ENCODE assay signal across 16 cellular contexts in the genomic region with DNA sequence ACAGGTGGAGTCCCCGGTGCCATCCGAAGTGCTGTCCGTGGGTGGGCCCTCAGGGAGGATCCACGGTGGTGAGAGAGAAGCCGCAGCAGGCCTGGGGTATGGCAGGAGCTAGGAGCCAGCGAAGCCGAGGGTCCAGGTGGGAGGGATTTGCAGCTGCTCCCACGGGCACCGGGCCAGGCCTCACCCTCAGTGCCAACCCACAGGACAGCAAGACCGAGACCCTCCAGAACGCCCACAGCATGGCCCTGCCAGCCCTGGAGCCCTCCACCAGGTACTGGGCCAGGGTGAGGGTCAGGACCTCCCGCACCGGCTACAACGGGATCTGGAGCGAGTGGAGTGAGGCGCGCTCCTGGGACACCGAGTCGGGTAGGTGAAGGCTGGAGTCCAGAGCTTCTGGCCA. TPM values are rescaled to one million over a fixed set of nuclear protein-coding genes. Genes with fewer than 3 reads are reported as not detected.
DNase-seq lines count a peak whose midpoint lies in the region; TF ChIP-seq lines count a peak whose summit lies in the region.
"Had no signal": no experiment of that assay in that cellular context is flagged by ENCODE, and none has a peak within 500 bp of the region (broad histone marks: within the 10 kb centered on the region; RNA-seq: fewer than 3 reads in every experiment).

No MANE protein-coding gene starts in this region.

- H2AK5ac ChIP-seq in H9 (ENCODE audit: insufficient read length, low read length) = no peak overlapping the region
- H2AK5ac ChIP-seq in trophoblast cell (ENCODE audit: low read length) = no peak overlapping the region
- H2AK5ac ChIP-seq in mesenchymal stem cell (ENCODE audit: low read length, severe bottlenecking) = no peak overlapping the region

- no peak overlapping the region for H3K9ac ChIP-seq in H9 (ENCODE audit: extremely low read depth, insufficient read length, low read length)
- no peak overlapping the region for H3K9ac ChIP-seq in trophoblast cell (ENCODE audit: low read length)
- no peak overlapping the region for H3K9ac ChIP-seq in mesenchymal stem cell (ENCODE audit: low read length)
- H3K9ac ChIP-seq: GM23248 had no signal

- H4K20me1 ChIP-seq in H9 (ENCODE audit: control insufficient read depth, insufficient read depth, insufficient read length) = no peaks in the 10 kb centered on the region

- no peaks in the 10 kb centered on the region for H3K4me1 ChIP-seq in H9 (ENCODE audit: insufficient read depth, low read length)
- peaks cover 0 to 5% of the 10 kb centered on the region in 2 experiments for H3K4me1 ChIP-seq in trophoblast cell (ENCODE audit: control insufficient read depth in 1 of 2, insufficient read depth in 2 of 2, low read length in 2 of 2)
- no peaks in the 10 kb centered on the region for H3K4me1 ChIP-seq in mesenchymal stem cell (ENCODE audit: control insufficient read depth, insufficient read depth, low read depth, low read length)
- H3K4me1 ChIP-seq: BE2C had no signal

- H3K4me2 ChIP-seq in H9 (ENCODE audit: insufficient read depth, insufficient read length, low read length) (no peak overlapping the region), trophoblast cell (ENCODE audit: low read length) (no peak overlapping the region), mesenchymal stem cell (ENCODE audit: low read length, poor library complexity, severe bottlenecking) (no peak overlapping the region)

- CTCF ChIA-PET in activated naive CD4-positive, alpha-beta T cell treated with anti-CD3 and anti-CD28 coated beads, Interleukin-2, amount 10 ng/mL, durations not matched to agents 7 days and 5 days (lab: Charles Lee) = no interaction called here

- no peaks in the 10 kb centered on the region for H3K79me1 ChIP-seq in H9 (ENCODE audit: insufficient read depth, low read depth, low read length, poor library complexity, severe bottlenecking)
- H3K79me1 ChIP-seq in trophoblast cell (ENCODE audit: low read length) = peaks cover 8% of the 10 kb centered on the region
- no peaks in the 10 kb centered on the region for H3K79me1 ChIP-seq in mesenchymal stem cell (replicated peaks; ENCODE audit: low read length, poor library complexity, severe bottlenecking)

- no peak overlapping the region for H3K18ac ChIP-seq in H9 (ENCODE audit: insufficient read length, low read depth, low read length)
- no peak overlapping the region for H3K18ac ChIP-seq in trophoblast cell (ENCODE audit: low read length)
- H3K18ac ChIP-seq in mesenchymal stem cell (ENCODE audit: low read depth in 1 of 2, low read length in 2 of 2) = no peak overlapping the region

- H3K9me3 ChIP-seq in H9 (ENCODE audit: control insufficient read depth, low read depth, low read length) = no peaks in the 10 kb centered on the region
- H3K9me3 ChIP-seq in trophoblast cell (ENCODE audit: insufficient read depth, low read depth, low read length) = peaks cover 3% of the 10 kb centered on the region
- H3K9me3 ChIP-seq in mesenchymal stem cell (ENCODE audit: control insufficient read depth, low read length) = no peaks in the 10 kb centered on the region
- H3K9me3 ChIP-seq: BE2C had no signal

- H3K4me3 ChIP-seq in trophoblast cell (ENCODE audit: low read depth, low read length) = no peak overlapping the region
- no peak overlapping the region for H3K4me3 ChIP-seq in mesenchymal stem cell (ENCODE audit: insufficient read depth in 1 of 2, low read depth in 1 of 2, low read length in 2 of 2)
- H3K4me3 ChIP-seq: GM23248 had no signal

- H3K27ac Mint-ChIP-seq in activated naive CD4-positive, alpha-beta T cell treated with anti-CD3 and anti-CD28 coated beads, Interleukin-2, amount 10 ng/mL, durations not matched to agents 7 days and 5 days = no peak overlapping the region
- no peak overlapping the region; a peak in 1 of 7 replicates for H3K27ac Mint-ChIP-seq in H9
- H3K27ac Mint-ChIP-seq: CD8-positive, alpha-beta T cell had no signal

- WGBS in H9 (ENCODE audit: extremely low coverage, insufficient read length, low lambda C conversion rate) = no CpG with 5 or more reads among the region's 19 CpGs
- no CpG with 5 or more reads among the region's 19 CpGs for WGBS in trophoblast cell (ENCODE audit: extremely low coverage, insufficient coverage, insufficient read length)
- 84% methylated on average over 19 of the region's 19 CpGs for WGBS in mesenchymal stem cell

- no peak overlapping the region for H3T11ph ChIP-seq in H9 (ENCODE audit: low read length)

- no peak for TF ChIP-seq CTCF in H9 (conservative IDR thresholded peaks at IDR 0.05)

- no peaks in the 10 kb centered on the region for H3K79me2 ChIP-seq in H9 (ENCODE audit: insufficient read depth, low read length)
- no peaks in the 10 kb centered on the region for H3K79me2 ChIP-seq in trophoblast cell (ENCODE audit: control insufficient read depth, insufficient read depth, low read length, poor library complexity)

- H3K27ac ChIP-seq in H9 (ENCODE audit: insufficient read length, low read depth, low read length) (no peak overlapping the region), trophoblast cell (ENCODE audit: low read depth, low read length) (no peak overlapping the region), mesenchymal stem cell (ENCODE audit: low read length, poor library complexity, severe bottlenecking) (no peak overlapping the region)
- H3K27ac ChIP-seq: GM23248 had no signal

- H3K14ac ChIP-seq in H9 (ENCODE audit: insufficient read depth, low read length) (no peak overlapping the region; the same call in 1 of the 2 replicates), trophoblast cell (ENCODE audit: low read length) (peak overlapping the region; percentile 17), mesenchymal stem cell (ENCODE audit: low read length in 2 of 2) (no peak overlapping the region)

- no peak overlapping the region for H3K56ac ChIP-seq in H9 (ENCODE audit: insufficient read length, low read depth, low read length)

- no peak overlapping the region for H2BK120ac ChIP-seq in H9 (ENCODE audit: low read depth, low read length, poor library complexity, severe bottlenecking)
- peak overlapping the region; percentile 28 for H2BK120ac ChIP-seq in trophoblast cell (ENCODE audit: insufficient read depth, low read length, poor library complexity)
- H2BK120ac ChIP-seq in mesenchymal stem cell (ENCODE audit: low read depth, low read length) = no peak overlapping the region

- H4K91ac ChIP-seq in H9 (ENCODE audit: insufficient read length, low read depth, low read length) (no peak overlapping the region), trophoblast cell (ENCODE audit: low read depth, low read length) (peak overlapping the region; percentile 6), mesenchymal stem cell (ENCODE audit: low read length) (no peak overlapping the region)

- H3K23ac ChIP-seq in H9 (ENCODE audit: insufficient read length, low read depth, low read length) (no peak overlapping the region), trophoblast cell (ENCODE audit: low read length) (no peak overlapping the region), mesenchymal stem cell (ENCODE audit: low read length in 2 of 2) (no peak overlapping the region)

- H2BK5ac ChIP-seq in H9 (ENCODE audit: insufficient read length, low read length) (no peak overlapping the region), trophoblast cell (ENCODE audit: low read depth, low read length, poor library complexity) (no peak overlapping the region), mesenchymal stem cell (ENCODE audit: low read depth, low read length, poor library complexity, severe bottlenecking) (no peak overlapping the region)

- H2AFZ ChIP-seq in H9 (ENCODE audit: low read length) = no peak overlapping the region
- H2AFZ ChIP-seq in trophoblast cell (ENCODE audit: insufficient read depth, low read length, poor library complexity) = no peak overlapping the region
- H2AFZ ChIP-seq in mesenchymal stem cell (ENCODE audit: low read depth, low read length) = no peak overlapping the region
- H2AFZ ChIP-seq: GM23248 had no signal

- no peaks in the 10 kb centered on the region for H3K36me3 Mint-ChIP-seq in activated naive CD4-positive, alpha-beta T cell treated with anti-CD3 and anti-CD28 coated beads, Interleukin-2, amount 10 ng/mL, durations not matched to agents 7 days and 5 days
- H3K36me3 Mint-ChIP-seq in H9 (ENCODE audit: insufficient read depth in 1 of 3, low read depth in 3 of 3) = no peaks in the 10 kb centered on the region
- H3K36me3 Mint-ChIP-seq: CD8-positive, alpha-beta T cell had no signal

- H3K9me3 Mint-ChIP-seq in activated naive CD4-positive, alpha-beta T cell treated with anti-CD3 and anti-CD28 coated beads, Interleukin-2, amount 10 ng/mL, durations not matched to agents 7 days and 5 days = no peaks in the 10 kb centered on the region
- no peaks in the 10 kb centered on the region for H3K9me3 Mint-ChIP-seq in H9
- H3K9me3 Mint-ChIP-seq: CD8-positive, alpha-beta T cell; IgD-negative memory B cell had no signal

- no peak overlapping the region for H4K5ac ChIP-seq in H9 (ENCODE audit: insufficient read length, low read depth, low read length)

- H3K27me3 Mint-ChIP-seq in activated naive CD4-positive, alpha-beta T cell treated with anti-CD3 and anti-CD28 coated beads, Interleukin-2, amount 10 ng/mL, durations not matched to agents 7 days and 5 days = peaks cover 8% of the 10 kb centered on the region
- H3K27me3 Mint-ChIP-seq in H9 (ENCODE audit: low read depth) = peaks cover 26% of the 10 kb centered on the region
- H3K27me3 Mint-ChIP-seq: IgD-negative memory B cell had no signal

- H3K4me1 Mint-ChIP-seq in activated naive CD4-positive, alpha-beta T cell treated with anti-CD3 and anti-CD28 coated beads, Interleukin-2, amount 10 ng/mL, durations not matched to agents 7 days and 5 days = no peaks in the 10 kb centered on the region
- H3K4me1 Mint-ChIP-seq in H9 = peaks cover 0 to 1% of the 10 kb centered on the region in 2 experiments; a peak in 1 of 4 replicates

- no peak overlapping the region for H3K4me3 Mint-ChIP-seq in activated naive CD4-positive, alpha-beta T cell treated with anti-CD3 and anti-CD28 coated beads, Interleukin-2, amount 10 ng/mL, durations not matched to agents 7 days and 5 days
- H3K4me3 Mint-ChIP-seq in H9 = no peak overlapping the region
- H3K4me3 Mint-ChIP-seq: CD14-positive monocyte; CD8-positive, alpha-beta T cell; IgD-negative memory B cell had no signal

- H3K36me3 ChIP-seq in trophoblast cell (ENCODE audit: control insufficient read depth in 1 of 2, insufficient read depth in 2 of 2, low read length in 2 of 2) (no peaks in the 10 kb centered on the region), mesenchymal stem cell (ENCODE audit: control insufficient read depth in 1 of 2, insufficient read depth in 2 of 2, low read depth in 1 of 2, low read length in 2 of 2) (no peaks in the 10 kb centered on the region)
- H3K36me3 ChIP-seq: BE2C had no signal

- peak; percentile 16 for DNase-seq in activated naive CD4-positive, alpha-beta T cell treated with anti-CD3 and anti-CD28 coated beads, Interleukin-2, amount 10 ng/mL, durations not matched to agents 7 days and 5 days
- DNase-seq in activated naive CD4-positive, alpha-beta T cell (lab: John Stamatoyannopoulos, UW) = no peak
- peak; percentile 24 for DNase-seq in H9
- DNase-seq in trophoblast cell = no peak
- no peak for DNase-seq in MV-4-11 (lab: John Stamatoyannopoulos, UW)
- no peak for DNase-seq in mesenchymal stem cell
- DNase-seq in NK-92 treated with Interleukin-12 subunit alpha and Interleukin-12 subunit beta, amount 100 ng/mL, for 24 hours (lab: John Stamatoyannopoulos, UW) = no peak
- DNase-seq: BE2C; CD8-positive, alpha-beta T cell; COR-L47; DMS53; GF-D8; GM23248 had no signal

- H4K12ac ChIP-seq in trophoblast cell (ENCODE audit: low read depth, low read length) = no peak overlapping the region

- H3K4ac ChIP-seq in H9 (ENCODE audit: low read depth, low read length) (no peak overlapping the region), trophoblast cell (ENCODE audit: low read depth, low read length) (no peak overlapping the region), mesenchymal stem cell (ENCODE audit: low read depth in 1 of 2, low read length in 2 of 2) (no peak overlapping the region)

- H2BK12ac ChIP-seq in H9 (ENCODE audit: insufficient read length, low read depth, low read length) (no peak overlapping the region), trophoblast cell (ENCODE audit: low read length) (no peak overlapping the region), mesenchymal stem cell (ENCODE audit: low read length in 2 of 2) (no peak overlapping the region)

- H2BK15ac ChIP-seq in H9 (ENCODE audit: low read depth, low read length) (no peak overlapping the region), mesenchymal stem cell (ENCODE audit: low read depth, poor library complexity, severe bottlenecking) (no peak overlapping the region)

- H4K8ac ChIP-seq in H9 (replicated peaks; ENCODE audit: insufficient read length, low read depth, low read length) = no peak overlapping the region
- no peak overlapping the region for H4K8ac ChIP-seq in trophoblast cell (ENCODE audit: low read depth, low read length)
- H4K8ac ChIP-seq in mesenchymal stem cell (ENCODE audit: low read length) = no peak overlapping the region

- no peaks in the 10 kb centered on the region for H3K23me2 ChIP-seq in H9 (ENCODE audit: insufficient read length, low read depth, low read length, poor library complexity, severe bottlenecking)

- no peak overlapping the region for H2BK20ac ChIP-seq in H9 (ENCODE audit: low read depth, low read length, poor library complexity, severe bottlenecking)

- no peaks in the 10 kb centered on the region for H3K27me3 ChIP-seq in H9 (ENCODE audit: insufficient read depth, low read length)
- no peaks in the 10 kb centered on the region for H3K27me3 ChIP-seq in trophoblast cell (ENCODE audit: insufficient read depth, low read length)
- peaks cover 37 to 66% of the 10 kb centered on the region in 2 experiments for H3K27me3 ChIP-seq in mesenchymal stem cell (ENCODE audit: control insufficient read depth in 1 of 2, insufficient read depth in 1 of 2, low read length in 2 of 2)

RNA-seq across cellular contexts. Expression of a gene that starts 20.2 kb away (rescaled TPM):
- total RNA-seq in H9 (2021) = not detected in 2 replicates
- 4.3 and 4.7 TPM in 2 replicates for polyA plus RNA-seq in trophoblast cell (2013)
- polyA plus RNA-seq in mesenchymal stem cell (2013, experiment 1 of 2) = not detected
- not detected for polyA plus RNA-seq in mesenchymal stem cell (2013, experiment 2 of 2)
- total RNA-seq: HT-29 had no signal

Comparison
In these comparisons a context has a peak if more than half of its experiments do, and no peak if none do; other contexts are left out.
1. DNase-seq: peak in activated naive CD4-positive, alpha-beta T cell treated with anti-CD3 and anti-CD28 coated beads, Interleukin-2, amount 10 ng/mL, durations not matched to agents 7 days and 5 days (single experiment) and H9 (single experiment); none in activated naive CD4-positive, alpha-beta T cell (0 of 4), trophoblast cell (0 of 2), MV-4-11 (single experiment), mesenchymal stem cell (single experiment) and NK-92 treated with Interleukin-12 subunit alpha and Interleukin-12 subunit beta, amount 100 ng/mL, for 24 hours (single experiment).